ENCODE assay signal across 13 cellular contexts in the genomic region with DNA sequence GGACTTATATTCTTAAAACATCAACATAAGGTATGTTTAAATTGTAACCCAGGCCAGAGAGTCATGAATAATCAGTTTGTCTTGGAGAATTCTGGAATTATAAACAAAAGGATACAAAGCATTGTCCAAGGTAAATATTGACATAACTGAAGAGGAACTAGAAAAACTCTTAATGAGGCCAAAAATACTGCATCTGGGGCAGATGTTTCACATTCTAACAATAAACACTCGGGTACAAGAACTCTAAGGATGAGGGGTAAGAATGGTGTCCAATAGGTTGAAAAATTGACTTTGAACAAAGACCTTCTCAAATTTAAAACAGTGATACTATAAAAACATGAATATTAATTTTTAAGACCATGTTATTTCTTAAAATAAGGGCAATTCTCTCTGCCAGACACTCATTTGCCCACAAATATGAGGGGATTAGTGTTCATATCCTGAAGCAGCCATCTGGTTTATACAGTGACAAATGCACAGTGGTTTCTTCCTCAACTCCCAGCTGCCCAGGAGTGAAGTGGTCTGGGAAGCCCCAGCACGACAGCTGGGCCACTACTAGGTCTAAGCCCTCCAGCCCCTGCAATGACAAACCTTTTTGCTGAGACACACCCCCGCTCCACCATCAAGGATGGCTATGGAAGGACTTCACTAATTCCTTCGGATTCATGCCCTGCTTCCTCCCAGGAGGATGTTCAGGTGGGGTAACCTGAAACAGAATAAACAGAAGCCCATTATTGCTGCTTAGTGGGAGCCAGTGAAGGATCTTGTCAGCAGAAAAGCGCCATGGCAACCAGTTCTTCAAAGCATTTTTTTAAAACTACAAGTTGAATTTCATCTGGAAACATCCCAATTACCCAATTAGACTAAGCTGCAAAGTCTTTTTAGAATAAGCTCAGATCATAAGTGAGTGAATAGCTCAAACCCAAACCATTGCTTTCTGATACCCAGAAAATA.
DNase-seq lines count a peak whose midpoint lies in the region; ATAC-seq and TF ChIP-seq lines count a peak whose summit lies in the region.
"Had no signal": no experiment of that assay in that cellular context is flagged by ENCODE, and none has a peak within 500 bp of the region (broad histone marks: within the 10 kb centered on the region; RNA-seq: fewer than 3 reads in every experiment).

No MANE protein-coding gene starts in this region.

- CTCF ChIA-PET in BJ (lab: Yijun Ruan, JAX): interaction anchor here (1.0 kb wide), 1 partner anchor 37 kb away, joined by 3 read pairs; no protein-coding TSS in a partner anchor

- POLR2A ChIA-PET in BJ (lab: Charles Lee): interaction anchor here (0.7 kb wide), 1 partner anchor 10 kb away, joined by 3 read pairs; no protein-coding TSS in a partner anchor

- H3K4me3 ChIP-seq in BJ (ENCODE audit: low read depth, low read length) (no peak overlapping the region), SJSA1 (no peak overlapping the region), left lung (no peak overlapping the region)

- peaks cover 34% of the 10 kb centered on the region for H3K4me1 ChIP-seq in SJSA1 (replicated peaks)
- no peaks in the 10 kb centered on the region for H3K4me1 ChIP-seq in left lung

- DNase-seq in BJ (ENCODE audit: low read depth) (peak; percentile 46), MV-4-11 (lab: John Stamatoyannopoulos, UW) (peak; percentile 2), SJSA1 (ENCODE audit: low read depth in 1 of 2, low spot score in 2 of 2) (peak; percentile 58 to 83), left lung (no peak), GOT3 (lab: John Stamatoyannopoulos, UW) (no peak)
- no peak for DNase-seq in stimulated activated naive CD8-positive, alpha-beta T cell treated with anti-CD3 and anti-CD28 coated beads, Interleukin-15, Interleukin-2, amounts not matched to agents 100 U/mL and 50 U/mL, for 24 hours
- DNase-seq: activated T-cell treated with anti-CD3 and anti-CD28 coated beads, Interleukin-2, amount 50 U/mL, for 1 hour; CD8-positive, alpha-beta T cell; naive B cell; NCI-H526 treated with DMSO at 0.1 percent for 48 hours; stimulated activated CD4-positive, alpha-beta T cell treated with anti-CD3 and anti-CD28 coated beads, Interleukin-2, amount 100 ng/mL, for 48 hours had no signal

- H3K27ac ChIP-seq in SJSA1: no peak overlapping the region
- no peak overlapping the region for H3K27ac ChIP-seq in left lung

- H3K36me3 ChIP-seq in BJ (ENCODE audit: control insufficient read depth, insufficient read depth, low read length) (no peaks in the 10 kb centered on the region), SJSA1 (no peaks in the 10 kb centered on the region), left lung (no peaks in the 10 kb centered on the region)

- ATAC-seq in left lung: peak; percentile 30
- ATAC-seq in stimulated activated naive CD8-positive, alpha-beta T cell treated with anti-CD3 and anti-CD28 coated beads, Interleukin-15, Interleukin-2, amounts not matched to agents 100 U/mL and 50 U/mL, for 24 hours: no peak
- ATAC-seq in GM19035 (IDR thresholded peaks at IDR 0.05; ENCODE audit: unreplicated experiment): no peak
- no peak for ATAC-seq in GM19395 (IDR thresholded peaks at IDR 0.05; ENCODE audit: unreplicated experiment)
- ATAC-seq: CD8-positive, alpha-beta T cell had no signal

- TF ChIP-seq CTCF in BJ (IDR thresholded peaks at IDR 0.05; ENCODE audit: insufficient read depth, low read depth, low read length) (no peak), left lung (IDR thresholded peaks at IDR 0.05) (no peak)

- H3K27me3 ChIP-seq in BJ (ENCODE audit: control insufficient read depth, insufficient read depth, low read length) (no peaks in the 10 kb centered on the region), SJSA1 (replicated peaks) (no peaks in the 10 kb centered on the region), left lung (no peaks in the 10 kb centered on the region)

- intact Hi-C loops in left lung (cut with DNase I): no loop called here

- H3K9me3 ChIP-seq in SJSA1 (replicated peaks) (no peaks in the 10 kb centered on the region), left lung (no peaks in the 10 kb centered on the region)

Comparison
In these comparisons a context has a peak if more than half of its experiments do, and no peak if none do; other contexts are left out.
1. DNase-seq: peak in BJ (single experiment), MV-4-11 (single experiment) and SJSA1 (2 of 2); none in left lung (0 of 2), stimulated activated naive CD8-positive, alpha-beta T cell treated with anti-CD3 and anti-CD28 coated beads, Interleukin-15, Interleukin-2, amounts not matched to agents 100 U/mL and 50 U/mL, for 24 hours (single experiment) and GOT3 (single experiment).